ENCODE assay signal across 8 cellular contexts in genomic region chr2:222320441-222321395, GRCh38. TPM values are rescaled to one million over a fixed set of nuclear protein-coding genes. Genes with fewer than 3 reads are reported as not detected.
DNase-seq lines count a peak whose midpoint lies in the region; ATAC-seq and TF ChIP-seq lines count a peak whose summit lies in the region.

No MANE protein-coding gene starts in this region.

- no peaks in the 10 kb centered on the region for H3K36me3 ChIP-seq in iPS DF 6.9 (ENCODE audit: control insufficient read depth, insufficient read depth, low read length)

- H3K27me3 Mint-ChIP-seq in activated CD8-positive, alpha-beta T cell treated with anti-CD3 and anti-CD28 coated beads, Interleukin-2, amount 10 ng/mL, durations not matched to agents 7 days and 5 days (ENCODE audit: low read depth) = peaks cover 35% of the 10 kb centered on the region

- no peak for DNase-seq in AG04450 (ENCODE audit: low read depth, low spot score)
- no peak for DNase-seq in activated CD8-positive, alpha-beta T cell treated with anti-CD3 and anti-CD28 coated beads, Interleukin-2, amount 10 ng/mL, durations not matched to agents 7 days and 5 days
- DNase-seq in iPS DF 6.9 (ENCODE audit: low read depth, low spot score) = no peak
- DNase-seq in stimulated activated effector memory CD8-positive, alpha-beta T cell treated with anti-CD3 and anti-CD28 coated beads, Interleukin-12 subunit alpha, Interleukin-12 subunit beta, amount 100 ng/mL, for 72 hours (ENCODE audit: low spot score in 2 of 2) = no peak
- no peak for DNase-seq in NCI-H128 (lab: John Stamatoyannopoulos, UW; ENCODE audit: unreplicated experiment)
- DNase-seq in HUDEP-2 (lab: John Stamatoyannopoulos, UW; ENCODE audit: unreplicated experiment in 76 of 76) = no peak
- no peak for DNase-seq in stimulated activated CD4-positive, alpha-beta T cell treated with anti-CD3 and anti-CD28 coated beads, Interleukin-12 subunit alpha, Interleukin-12 subunit beta, amount 100 ng/mL, for 4 hours

- H3K9me3 Mint-ChIP-seq in activated CD8-positive, alpha-beta T cell treated with anti-CD3 and anti-CD28 coated beads, Interleukin-2, amount 10 ng/mL, durations not matched to agents 7 days and 5 days (ENCODE audit: insufficient read depth) = no peaks in the 10 kb centered on the region
- H3K9me3 Mint-ChIP-seq in stimulated activated effector memory CD8-positive, alpha-beta T cell treated with anti-CD3 and anti-CD28 coated beads, Interleukin-12 subunit alpha, Interleukin-12 subunit beta, amount 100 ng/mL, for 72 hours = peaks cover 3% of the 10 kb centered on the region

- H3K27ac ChIP-seq in AG04450 (ENCODE audit: low read depth, low read length) (no peak overlapping the region), iPS DF 6.9 (ENCODE audit: low read length) (no peak overlapping the region)

- CTCF ChIA-PET in AG04450 (lab: Charles Lee) = interaction anchor here (0.6 to 2.5 kb wide), 5 partner anchors 9 to 1124 kb away, joined by 3 to 11 read pairs (median 4); no protein-coding TSS in a partner anchor
- CTCF ChIA-PET in activated CD8-positive, alpha-beta T cell treated with anti-CD3 and anti-CD28 coated beads, Interleukin-2, amount 10 ng/mL, durations not matched to agents 7 days and 5 days (lab: Charles Lee) = interaction anchor here (2.5 kb wide), 1 partner anchor 241 kb away, joined by 14 read pairs; no protein-coding TSS in a partner anchor

- H3K4me3 Mint-ChIP-seq in activated CD8-positive, alpha-beta T cell treated with anti-CD3 and anti-CD28 coated beads, Interleukin-2, amount 10 ng/mL, durations not matched to agents 7 days and 5 days = peak overlapping the region; percentile 48
- peak overlapping the region; percentile 45 for H3K4me3 Mint-ChIP-seq in stimulated activated effector memory CD8-positive, alpha-beta T cell treated with anti-CD3 and anti-CD28 coated beads, Interleukin-12 subunit alpha, Interleukin-12 subunit beta, amount 100 ng/mL, for 72 hours

- H3K4me1 ChIP-seq in iPS DF 6.9 (ENCODE audit: control insufficient read depth, insufficient read depth, low read length) = 0 out of 2 replicates have a peak, but pooled peaks cover 1% of the 10 kb centered on the region

- peaks cover 23% of the 10 kb centered on the region for H3K27me3 ChIP-seq in AG04450 (ENCODE audit: control insufficient read depth, insufficient read depth, low read length)
- peaks cover 41% of the 10 kb centered on the region for H3K27me3 ChIP-seq in iPS DF 6.9 (ENCODE audit: control insufficient read depth, insufficient read depth, low read length)

- H3K4me1 Mint-ChIP-seq in activated CD8-positive, alpha-beta T cell treated with anti-CD3 and anti-CD28 coated beads, Interleukin-2, amount 10 ng/mL, durations not matched to agents 7 days and 5 days (ENCODE audit: low read depth) = peaks cover 9% of the 10 kb centered on the region
- no peaks in the 10 kb centered on the region for H3K4me1 Mint-ChIP-seq in stimulated activated effector memory CD8-positive, alpha-beta T cell treated with anti-CD3 and anti-CD28 coated beads, Interleukin-12 subunit alpha, Interleukin-12 subunit beta, amount 100 ng/mL, for 72 hours

- POLR2A ChIA-PET in AG04450 (lab: Yijun Ruan, JAX) = interaction anchor here (0.7 kb wide), 1 partner anchor 141 kb away, joined by 3 read pairs; no protein-coding TSS in a partner anchor
- POLR2A ChIA-PET in activated CD8-positive, alpha-beta T cell treated with anti-CD3 and anti-CD28 coated beads, Interleukin-2, amount 10 ng/mL, durations not matched to agents 7 days and 5 days (lab: Charles Lee) = no interaction called here

- H3K27ac Mint-ChIP-seq in activated CD8-positive, alpha-beta T cell treated with anti-CD3 and anti-CD28 coated beads, Interleukin-2, amount 10 ng/mL, durations not matched to agents 7 days and 5 days = no peak overlapping the region
- no peak overlapping the region for H3K27ac Mint-ChIP-seq in stimulated activated effector memory CD8-positive, alpha-beta T cell treated with anti-CD3 and anti-CD28 coated beads, Interleukin-12 subunit alpha, Interleukin-12 subunit beta, amount 100 ng/mL, for 72 hours

- no peaks in the 10 kb centered on the region for H3K36me3 Mint-ChIP-seq in activated CD8-positive, alpha-beta T cell treated with anti-CD3 and anti-CD28 coated beads, Interleukin-2, amount 10 ng/mL, durations not matched to agents 7 days and 5 days (ENCODE audit: low read depth)
- H3K36me3 Mint-ChIP-seq in stimulated activated effector memory CD8-positive, alpha-beta T cell treated with anti-CD3 and anti-CD28 coated beads, Interleukin-12 subunit alpha, Interleukin-12 subunit beta, amount 100 ng/mL, for 72 hours = no peaks in the 10 kb centered on the region

- ATAC-seq in GM21423 (IDR thresholded peaks at IDR 0.05; ENCODE audit: unreplicated experiment) = peak; percentile 12
- ATAC-seq in activated CD8-positive, alpha-beta T cell treated with anti-CD3 and anti-CD28 coated beads, Interleukin-2, amount 10 ng/mL, durations not matched to agents 7 days and 5 days = no peak
- no peak for ATAC-seq in stimulated activated effector memory CD8-positive, alpha-beta T cell treated with anti-CD3 and anti-CD28 coated beads, Interleukin-12 subunit alpha, Interleukin-12 subunit beta, amount 100 ng/mL, for 72 hours

- H3K9me3 ChIP-seq in AG04450 (ENCODE audit: control insufficient read depth, insufficient read depth, low read length) = no peaks in the 10 kb centered on the region; the same call in 1 of the 2 replicates
- no peaks in the 10 kb centered on the region for H3K9me3 ChIP-seq in iPS DF 6.9 (ENCODE audit: control insufficient read depth, insufficient read depth, low read length)

- no peak for TF ChIP-seq CTCF in AG04450 (IDR thresholded peaks at IDR 0.05; ENCODE audit: low read depth, low read length)

- peak overlapping the region; percentile 25; the same call in 1 of the 2 replicates for H3K4me3 ChIP-seq in AG04450 (ENCODE audit: low read depth, low read length)
- peak overlapping the region; percentile 54; the same call in 1 of the 2 replicates for H3K4me3 ChIP-seq in iPS DF 6.9 (ENCODE audit: low read length)

- no CpG with 5 or more reads among the region's 38 CpGs for WGBS in iPS DF 6.9 (ENCODE audit: insufficient coverage, insufficient read length)

RNA-seq across cellular contexts. Expression of gene PAX3, which starts 21.9 kb away (rescaled TPM):
- polyA plus RNA-seq in AG04450 (2011; rRNA removed) = not detected in 2 replicates
- 0.14 TPM in 1 of 2 replicates, not detected in the other for polyA minus RNA-seq in AG04450 (2011; rRNA and poly(A)+ RNA removed)
- not detected for total RNA-seq in activated CD8-positive, alpha-beta T cell treated with anti-CD3 and anti-CD28 coated beads, Interleukin-2, amount 10 ng/mL, durations not matched to agents 7 days and 5 days
